In the genomic region with DNA sequence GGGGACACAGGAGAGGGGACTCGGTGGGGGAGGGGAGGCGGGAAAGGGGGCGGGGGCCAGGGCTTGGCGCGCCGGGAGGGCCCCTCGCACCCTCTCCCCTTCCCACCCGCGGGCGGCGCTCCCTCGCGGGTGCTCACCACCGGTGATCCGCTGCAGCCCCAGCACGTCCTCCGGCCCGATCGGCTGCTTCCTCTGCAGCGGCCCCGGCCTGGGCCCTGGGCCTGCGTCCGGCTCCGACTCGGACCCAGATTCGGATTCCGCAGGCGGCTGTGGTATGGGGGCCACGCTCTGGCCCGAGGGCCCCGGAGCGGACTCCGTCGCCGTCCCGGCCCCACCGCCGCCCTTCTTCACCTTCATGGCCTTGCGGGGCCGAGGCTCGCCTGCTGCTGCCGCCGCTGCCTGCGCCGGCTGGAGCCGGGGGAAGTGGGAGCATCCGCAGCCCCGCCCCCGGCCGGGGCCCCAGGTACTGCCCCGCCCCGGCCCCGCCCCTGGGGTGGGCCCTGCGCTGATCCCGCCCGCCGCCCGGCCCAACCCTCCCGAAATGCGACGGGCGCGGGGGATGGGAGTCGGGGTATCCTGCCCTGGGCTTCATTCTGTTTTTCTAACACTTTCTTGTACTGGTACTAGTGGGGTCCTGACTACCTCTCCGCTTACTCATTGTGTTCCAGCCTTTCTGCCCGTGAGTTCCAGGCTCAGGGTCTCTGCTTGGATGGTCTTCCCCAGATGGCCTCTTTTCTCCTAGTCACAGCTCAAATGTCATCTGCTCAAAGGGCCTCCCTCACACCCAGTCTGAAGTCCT, we compare ENCODE assay signal across 8 cellular contexts. TPM values are rescaled to one million over a fixed set of nuclear protein-coding genes. Genes with fewer than 3 reads are reported as not detected.
A peak's percentile ranks its signal among the peaks of the same experiment; 100 is the strongest.
DNase-seq lines count a peak whose midpoint lies in the region; ATAC-seq lines count a peak whose summit lies in the region.

Gene UNC119 (minus strand): TSS at position 424 of the 799 bp plus-strand sequence. CDS start 67 bp downstream, at position 357.

- peak within 1 kb of the TSS; percentile 80 to 81 for H3K4me3 ChIP-seq in mesenchymal stem cell (ENCODE audit: insufficient read depth in 1 of 2, low read depth in 1 of 2, low read length in 2 of 2)

- H4K91ac ChIP-seq in mesenchymal stem cell (ENCODE audit: low read length) = no peak within 1 kb of the TSS

- H2BK120ac ChIP-seq in mesenchymal stem cell (ENCODE audit: low read depth, low read length) = no peak within 1 kb of the TSS

- no peak within 1 kb of the TSS for H2BK5ac ChIP-seq in mesenchymal stem cell (ENCODE audit: low read depth, low read length, poor library complexity, severe bottlenecking)

- peak within 1 kb of the TSS; percentile 10 for H3K27ac ChIP-seq in mesenchymal stem cell (ENCODE audit: low read length, poor library complexity, severe bottlenecking)

- peaks cover 36 to 47% of the 10 kb centered on the region in 2 experiments for H3K36me3 ChIP-seq in mesenchymal stem cell (ENCODE audit: control insufficient read depth in 1 of 2, insufficient read depth in 2 of 2, low read depth in 1 of 2, low read length in 2 of 2)

- H3K4me1 ChIP-seq in mesenchymal stem cell (ENCODE audit: control insufficient read depth, insufficient read depth, low read depth, low read length) = peaks cover 12% of the 10 kb centered on the region

- 1% methylated on average over 48 of the region's 66 CpGs for WGBS in mesenchymal stem cell

- peaks cover 47 to 48% of the 10 kb centered on the region in 2 donors for H3K4me1 Mint-ChIP-seq in effector memory CD8-positive, alpha-beta T cell (ENCODE audit: low read depth in 2 of 2)

- H3K27me3 ChIP-seq in mesenchymal stem cell (ENCODE audit: control insufficient read depth in 1 of 2, insufficient read depth in 1 of 2, low read length in 2 of 2) = no peaks in the 10 kb centered on the region

- H3K4me2 ChIP-seq in mesenchymal stem cell (ENCODE audit: low read length, poor library complexity, severe bottlenecking) = peak within 1 kb of the TSS; percentile 80

- H3K4ac ChIP-seq in mesenchymal stem cell (ENCODE audit: low read depth in 1 of 2, low read length in 2 of 2) = peak within 1 kb of the TSS in 1 of 2 experiments; percentile 40

- H3K27me3 Mint-ChIP-seq in effector memory CD8-positive, alpha-beta T cell = no peaks in the 10 kb centered on the region

- peak within 1 kb of the TSS; percentile 69 for H4K8ac ChIP-seq in mesenchymal stem cell (ENCODE audit: low read length)

- peaks cover 31% of the 10 kb centered on the region for H3K79me1 ChIP-seq in mesenchymal stem cell (replicated peaks; ENCODE audit: low read length, poor library complexity, severe bottlenecking)

- H3K9ac ChIP-seq in mesenchymal stem cell (ENCODE audit: low read length) = peak within 1 kb of the TSS; percentile 78

- H2AFZ ChIP-seq in mesenchymal stem cell (ENCODE audit: low read depth, low read length) = peak within 1 kb of the TSS; percentile 65

- H3K9me3 ChIP-seq in mesenchymal stem cell (ENCODE audit: control insufficient read depth, low read length) = no peaks in the 10 kb centered on the region

- H2BK12ac ChIP-seq in mesenchymal stem cell (ENCODE audit: low read length in 2 of 2) = no peak within 1 kb of the TSS

- no peak within 1 kb of the TSS for H2AK5ac ChIP-seq in mesenchymal stem cell (ENCODE audit: low read length, severe bottlenecking)

- no peaks in the 10 kb centered on the region for H3K9me3 Mint-ChIP-seq in effector memory CD8-positive, alpha-beta T cell

- peak within 1 kb of the TSS; percentile 37 to 63 for H3K18ac ChIP-seq in mesenchymal stem cell (ENCODE audit: low read depth in 1 of 2, low read length in 2 of 2)

- H3K27ac Mint-ChIP-seq in effector memory CD8-positive, alpha-beta T cell = peak within 1 kb of the TSS; percentile 92 to 95

- no peak within 1 kb of the TSS for H3K23ac ChIP-seq in mesenchymal stem cell (ENCODE audit: low read length in 2 of 2)

- H3K4me3 Mint-ChIP-seq in effector memory CD8-positive, alpha-beta T cell = peak within 1 kb of the TSS; percentile 95 to 97

- peak within 1 kb of the TSS; percentile 86 for H2BK15ac ChIP-seq in mesenchymal stem cell (ENCODE audit: low read depth, poor library complexity, severe bottlenecking)

- H3K14ac ChIP-seq in mesenchymal stem cell (ENCODE audit: low read length in 2 of 2) = peak within 1 kb of the TSS in 1 of 2 experiments; percentile 36

- ATAC-seq in HG03139 (IDR thresholded peaks at IDR 0.05; ENCODE audit: unreplicated experiment) = peak; percentile 40
- peak; percentile 73 for ATAC-seq in effector memory CD8-positive, alpha-beta T cell (replicated peaks)

- DNase-seq in SHP77 (lab: John Stamatoyannopoulos, UW) (peak; percentile 50 to 76), SHP77 treated with DMSO at 0.1 percent for 48 hours (lab: John Stamatoyannopoulos, UW) (no peak), NCI-H748 treated with DMSO at 0.1 percent for 48 hours (lab: John Stamatoyannopoulos, UW) (peak; percentile 44), mesenchymal stem cell (peak; percentile 65)
- peak; percentile 91 for DNase-seq in activated CD8-positive, alpha-beta memory T cell treated with anti-CD3 and anti-CD28 coated beads for 24 hours
- DNase-seq in effector memory CD8-positive, alpha-beta T cell = peak; percentile 59 to 69 (median 67)
- peak; percentile 37 for DNase-seq in stimulated activated CD8-positive, alpha-beta memory T cell treated with anti-CD3 and anti-CD28 coated beads, Interleukin-12 subunit alpha, Interleukin-12 subunit beta, amount 100 ng/mL, for 24 hours (ENCODE audit: extremely low read depth)

- H3K36me3 Mint-ChIP-seq in effector memory CD8-positive, alpha-beta T cell (ENCODE audit: insufficient read depth) = peaks cover 27% of the 10 kb centered on the region

RNA-seq across cellular contexts. Expression of gene UNC119, which starts in this region (rescaled TPM):
- polyA plus RNA-seq in mesenchymal stem cell (2013, experiment 1 of 2) = 36.8 TPM
- polyA plus RNA-seq in mesenchymal stem cell (2013, experiment 2 of 2) = 34.3 TPM
